In the genomic region with DNA sequence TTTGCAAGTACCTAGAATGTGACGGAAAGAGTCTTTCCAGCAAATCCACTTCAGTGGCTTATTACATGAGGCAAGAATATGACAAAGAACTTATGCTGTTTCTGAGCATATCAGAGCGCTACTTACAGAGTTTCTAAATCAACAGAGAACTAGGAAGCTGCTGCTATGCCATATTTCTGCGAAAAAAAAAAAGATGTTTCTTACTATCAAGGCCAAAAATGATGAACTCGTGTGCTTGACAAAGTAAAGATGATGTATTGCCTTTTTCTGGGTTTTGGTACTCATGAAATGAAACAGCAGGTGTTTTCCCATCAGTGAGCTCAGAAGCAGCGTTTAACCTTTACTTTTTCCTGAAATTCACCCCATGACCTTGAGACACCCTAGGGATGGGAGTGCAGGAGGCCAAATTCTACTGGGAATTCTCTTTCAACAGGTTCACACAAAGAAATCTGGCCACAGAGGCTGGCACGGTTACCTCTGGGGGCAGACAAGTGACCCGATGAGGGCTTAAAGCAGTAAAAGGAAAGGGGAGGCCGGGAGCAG, we compare ENCODE assay signal across 1 cellular context.
TF ChIP-seq lines count a peak whose summit lies in the region.

No MANE protein-coding gene starts in this region.

TF ChIP-seq in GM23338, 12 proteins besides CTCF, POLR2A, EP300 and RAD21:
- TF ChIP-seq, protein P1, sequence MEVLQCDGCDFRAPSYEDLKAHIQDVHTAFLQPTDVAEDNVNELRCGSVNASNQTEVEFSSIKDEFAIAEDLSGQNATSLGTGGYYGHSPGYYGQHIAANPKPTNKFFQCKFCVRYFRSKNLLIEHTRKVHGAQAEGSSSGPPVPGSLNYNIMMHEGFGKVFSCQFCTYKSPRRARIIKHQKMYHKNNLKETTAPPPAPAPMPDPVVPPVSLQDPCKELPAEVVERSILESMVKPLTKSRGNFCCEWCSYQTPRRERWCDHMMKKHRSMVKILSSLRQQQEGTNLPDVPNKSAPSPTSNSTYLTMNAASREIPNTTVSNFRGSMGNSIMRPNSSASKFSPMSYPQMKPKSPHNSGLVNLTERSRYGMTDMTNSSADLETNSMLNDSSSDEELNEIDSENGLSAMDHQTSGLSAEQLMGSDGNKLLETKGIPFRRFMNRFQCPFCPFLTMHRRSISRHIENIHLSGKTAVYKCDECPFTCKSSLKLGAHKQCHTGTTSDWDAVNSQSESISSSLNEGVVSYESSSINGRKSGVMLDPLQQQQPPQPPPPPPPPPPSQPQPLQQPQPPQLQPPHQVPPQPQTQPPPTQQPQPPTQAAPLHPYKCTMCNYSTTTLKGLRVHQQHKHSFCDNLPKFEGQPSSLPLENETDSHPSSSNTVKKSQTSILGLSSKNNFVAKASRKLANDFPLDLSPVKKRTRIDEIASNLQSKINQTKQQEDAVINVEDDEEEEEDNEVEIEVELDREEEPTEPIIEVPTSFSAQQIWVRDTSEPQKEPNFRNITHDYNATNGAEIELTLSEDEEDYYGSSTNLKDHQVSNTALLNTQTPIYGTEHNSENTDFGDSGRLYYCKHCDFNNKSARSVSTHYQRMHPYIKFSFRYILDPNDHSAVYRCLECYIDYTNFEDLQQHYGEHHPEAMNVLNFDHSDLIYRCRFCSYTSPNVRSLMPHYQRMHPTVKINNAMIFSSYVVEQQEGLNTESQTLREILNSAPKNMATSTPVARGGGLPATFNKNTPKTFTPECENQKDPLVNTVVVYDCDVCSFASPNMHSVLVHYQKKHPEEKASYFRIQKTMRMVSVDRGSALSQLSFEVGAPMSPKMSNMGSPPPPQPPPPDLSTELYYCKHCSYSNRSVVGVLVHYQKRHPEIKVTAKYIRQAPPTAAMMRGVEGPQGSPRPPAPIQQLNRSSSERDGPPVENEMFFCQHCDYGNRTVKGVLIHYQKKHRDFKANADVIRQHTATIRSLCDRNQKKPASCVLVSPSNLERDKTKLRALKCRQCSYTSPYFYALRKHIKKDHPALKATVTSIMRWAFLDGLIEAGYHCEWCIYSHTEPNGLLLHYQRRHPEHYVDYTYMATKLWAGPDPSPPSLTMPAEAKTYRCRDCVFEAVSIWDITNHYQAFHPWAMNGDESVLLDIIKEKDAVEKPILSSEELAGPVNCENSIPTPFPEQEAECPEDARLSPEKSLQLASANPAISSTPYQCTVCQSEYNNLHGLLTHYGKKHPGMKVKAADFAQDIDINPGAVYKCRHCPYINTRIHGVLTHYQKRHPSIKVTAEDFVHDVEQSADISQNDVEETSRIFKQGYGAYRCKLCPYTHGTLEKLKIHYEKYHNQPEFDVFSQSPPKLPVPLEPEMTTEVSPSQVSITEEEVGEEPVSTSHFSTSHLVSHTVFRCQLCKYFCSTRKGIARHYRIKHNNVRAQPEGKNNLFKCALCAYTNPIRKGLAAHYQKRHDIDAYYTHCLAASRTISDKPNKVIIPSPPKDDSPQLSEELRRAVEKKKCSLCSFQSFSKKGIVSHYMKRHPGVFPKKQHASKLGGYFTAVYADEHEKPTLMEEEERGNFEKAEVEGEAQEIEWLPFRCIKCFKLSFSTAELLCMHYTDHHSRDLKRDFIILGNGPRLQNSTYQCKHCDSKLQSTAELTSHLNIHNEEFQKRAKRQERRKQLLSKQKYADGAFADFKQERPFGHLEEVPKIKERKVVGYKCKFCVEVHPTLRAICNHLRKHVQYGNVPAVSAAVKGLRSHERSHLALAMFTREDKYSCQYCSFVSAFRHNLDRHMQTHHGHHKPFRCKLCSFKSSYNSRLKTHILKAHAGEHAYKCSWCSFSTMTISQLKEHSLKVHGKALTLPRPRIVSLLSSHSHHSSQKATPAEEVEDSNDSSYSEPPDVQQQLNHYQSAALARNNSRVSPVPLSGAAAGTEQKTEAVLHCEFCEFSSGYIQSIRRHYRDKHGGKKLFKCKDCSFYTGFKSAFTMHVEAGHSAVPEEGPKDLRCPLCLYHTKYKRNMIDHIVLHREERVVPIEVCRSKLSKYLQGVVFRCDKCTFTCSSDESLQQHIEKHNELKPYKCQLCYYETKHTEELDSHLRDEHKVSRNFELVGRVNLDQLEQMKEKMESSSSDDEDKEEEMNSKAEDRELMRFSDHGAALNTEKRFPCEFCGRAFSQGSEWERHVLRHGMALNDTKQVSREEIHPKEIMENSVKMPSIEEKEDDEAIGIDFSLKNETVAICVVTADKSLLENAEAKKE (CRISPR knock-in tag; IDR thresholded peaks at IDR 0.05), result no peak
- TF ChIP-seq STAT1 (IDR thresholded peaks at IDR 0.05; ENCODE audit: unreplicated experiment), result no peak
